1 cellular context compared by ENCODE assay signal in the genomic region with DNA sequence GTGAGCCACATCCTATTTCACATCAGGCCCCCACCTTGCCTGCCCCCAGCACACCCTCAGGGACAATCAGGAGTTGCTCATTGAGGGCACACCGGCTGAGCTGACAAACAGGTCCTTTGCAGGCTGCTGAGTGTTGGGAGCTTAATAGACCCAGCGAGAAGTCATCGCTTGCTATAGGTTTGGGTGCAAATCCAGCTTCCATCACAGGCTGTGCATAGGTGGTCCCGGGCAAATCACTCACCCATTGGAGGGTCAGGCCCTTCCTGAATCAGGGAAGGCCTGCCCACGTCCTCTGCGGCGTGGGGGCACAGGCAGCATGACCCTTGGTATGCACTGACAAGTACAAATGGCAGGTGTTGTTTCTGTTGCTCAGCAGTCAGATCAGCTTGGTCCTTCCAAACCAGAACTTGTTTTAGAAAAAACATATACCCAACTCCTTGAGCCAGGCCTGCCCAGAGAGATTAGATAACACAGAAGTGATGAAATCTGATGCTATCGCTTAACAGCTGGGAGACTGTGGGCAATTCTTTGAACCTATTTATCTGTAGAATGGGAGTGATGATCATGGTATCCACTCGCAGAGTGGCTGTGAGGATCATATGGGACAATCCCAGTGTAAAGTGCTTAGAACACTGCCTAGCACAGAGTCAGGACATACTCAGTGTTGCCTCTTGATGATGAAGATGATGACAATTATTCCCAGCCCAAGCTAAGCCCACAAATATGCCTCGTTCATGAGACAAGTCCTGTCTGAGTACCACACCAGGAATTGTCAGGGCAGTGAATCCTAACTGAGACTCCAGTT.
TF ChIP-seq lines count a peak whose summit lies in the region.

No MANE protein-coding gene starts in this region.

TF ChIP-seq in SK-N-SH treated with all-trans-retinoic acid at 6 μM for 48 hours, 23 proteins besides CTCF, POLR2A, EP300 and RAD21 (continued from another document):
- TF ChIP-seq, protein P1, sequence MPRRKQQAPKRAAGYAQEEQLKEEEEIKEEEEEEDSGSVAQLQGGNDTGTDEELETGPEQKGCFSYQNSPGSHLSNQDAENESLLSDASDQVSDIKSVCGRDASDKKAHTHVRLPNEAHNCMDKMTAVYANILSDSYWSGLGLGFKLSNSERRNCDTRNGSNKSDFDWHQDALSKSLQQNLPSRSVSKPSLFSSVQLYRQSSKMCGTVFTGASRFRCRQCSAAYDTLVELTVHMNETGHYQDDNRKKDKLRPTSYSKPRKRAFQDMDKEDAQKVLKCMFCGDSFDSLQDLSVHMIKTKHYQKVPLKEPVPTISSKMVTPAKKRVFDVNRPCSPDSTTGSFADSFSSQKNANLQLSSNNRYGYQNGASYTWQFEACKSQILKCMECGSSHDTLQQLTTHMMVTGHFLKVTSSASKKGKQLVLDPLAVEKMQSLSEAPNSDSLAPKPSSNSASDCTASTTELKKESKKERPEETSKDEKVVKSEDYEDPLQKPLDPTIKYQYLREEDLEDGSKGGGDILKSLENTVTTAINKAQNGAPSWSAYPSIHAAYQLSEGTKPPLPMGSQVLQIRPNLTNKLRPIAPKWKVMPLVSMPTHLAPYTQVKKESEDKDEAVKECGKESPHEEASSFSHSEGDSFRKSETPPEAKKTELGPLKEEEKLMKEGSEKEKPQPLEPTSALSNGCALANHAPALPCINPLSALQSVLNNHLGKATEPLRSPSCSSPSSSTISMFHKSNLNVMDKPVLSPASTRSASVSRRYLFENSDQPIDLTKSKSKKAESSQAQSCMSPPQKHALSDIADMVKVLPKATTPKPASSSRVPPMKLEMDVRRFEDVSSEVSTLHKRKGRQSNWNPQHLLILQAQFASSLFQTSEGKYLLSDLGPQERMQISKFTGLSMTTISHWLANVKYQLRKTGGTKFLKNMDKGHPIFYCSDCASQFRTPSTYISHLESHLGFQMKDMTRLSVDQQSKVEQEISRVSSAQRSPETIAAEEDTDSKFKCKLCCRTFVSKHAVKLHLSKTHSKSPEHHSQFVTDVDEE (CRISPR knock-in tag; IDR thresholded peaks at IDR 0.05) = no peak
- TF ChIP-seq ZFP3 (CRISPR knock-in tag; IDR thresholded peaks at IDR 0.05) (no peak), TOX (CRISPR knock-in tag; IDR thresholded peaks at IDR 0.05; ENCODE audit: borderline replicate concordance) (no peak), SNAI2 (CRISPR knock-in tag; IDR thresholded peaks at IDR 0.05) (no peak), ZFP30 (CRISPR knock-in tag; IDR thresholded peaks at IDR 0.05) (no peak)
